Comparison of ENCODE assay signal across 19 cellular contexts in genomic region chr14:98834119-98834518, GRCh38.
DNase-seq lines count a peak whose midpoint lies in the region; ATAC-seq, FAIRE-seq and TF ChIP-seq lines count a peak whose summit lies in the region.
"Had no signal": no experiment of that assay in that cellular context is flagged by ENCODE, and none has a peak within 500 bp of the region (broad histone marks: within the 10 kb centered on the region; RNA-seq: fewer than 3 reads in every experiment).

No MANE protein-coding gene starts in this region.

- in situ Hi-C loops in mammary epithelial cell (cut with MboI; ENCODE audit: low sequenced_read_pairs in 2 of 2) (no loop called here), IMR-90 (cut with MboI; ENCODE audit: low sequenced_read_pairs) (no loop called here)

- no peak for TF ChIP-seq CTCF in mammary epithelial cell (conservative IDR thresholded peaks at IDR 0.05 in 1 of 2, IDR thresholded peaks at IDR 0.05 in 1 of 2; ENCODE audit: extremely low read depth in 1 of 2, insufficient read depth in 1 of 2, low read depth in 1 of 2, low read length in 2 of 2)
- no peak for TF ChIP-seq CTCF in breast epithelium (IDR thresholded peaks at IDR 0.05)
- TF ChIP-seq CTCF in IMR-90 (conservative IDR thresholded peaks at IDR 0.05; ENCODE audit: low read depth, low read length) = no peak
- no peak for TF ChIP-seq CTCF in H1 (IDR thresholded peaks at IDR 0.05; ENCODE audit: control extremely low read depth in 1 of 3, insufficient read depth in 1 of 3, low read depth in 1 of 3, low read length in 3 of 3)
- TF ChIP-seq CTCF in type B pancreatic cell (conservative IDR thresholded peaks at IDR 0.05) = no peak
- no peak for TF ChIP-seq CTCF in sigmoid colon (IDR thresholded peaks at IDR 0.05)

- H4K8ac ChIP-seq in IMR-90 (ENCODE audit: low read depth in 2 of 2, low read length in 2 of 2) (no peak overlapping the region), H1 (ENCODE audit: extremely low read depth, insufficient read depth, low read length) (no peak overlapping the region)

- H3K36me3 Mint-ChIP-seq in type B pancreatic cell = no peaks in the 10 kb centered on the region

- POLR2A ChIA-PET in IMR-90 (lab: Charles Lee; ENCODE audit: unreplicated experiment) = no interaction called here
- POLR2A ChIA-PET in H1 (lab: Charles Lee; ENCODE audit: partially characterized antibody) = no interaction called here

- intact Hi-C loops in mammary epithelial cell (cut with micrococcal nuclease) = loop anchor here (5.0 kb wide), 1 partner anchor 68 kb away; no protein-coding TSS in a partner anchor
- intact Hi-C loops in breast epithelium (cut with DNase I; ENCODE audit: low total_unique reads) = no loop called here
- intact Hi-C loops in IMR-90 (cut with micrococcal nuclease) = no loop called here
- intact Hi-C loops in sigmoid colon (cut with DNase I) = no loop called here

- no peak overlapping the region for H2BK120ac ChIP-seq in IMR-90 (ENCODE audit: low read depth, low read length)
- H2BK120ac ChIP-seq in H1 (replicated peaks; ENCODE audit: low read depth, low read length) = no peak overlapping the region

- H3K4me1 ChIP-seq in mammary epithelial cell (ENCODE audit: insufficient read depth, low read length) = peaks cover 8% of the 10 kb centered on the region
- H3K4me1 ChIP-seq in breast epithelium = no peaks in the 10 kb centered on the region
- H3K4me1 ChIP-seq in IMR-90 (ENCODE audit: control insufficient read depth, insufficient read depth, low read length) = no peaks in the 10 kb centered on the region
- peaks cover 0 to 3% (median 0%) of the 10 kb centered on the region in 4 experiments; a peak in 1 of 7 replicates for H3K4me1 ChIP-seq in H1 (replicated peaks in 1 of 4; ENCODE audit: control insufficient read depth in 3 of 4, insufficient read depth in 4 of 4, low read length in 3 of 4)
- H3K4me1 ChIP-seq in sigmoid colon = no peaks in the 10 kb centered on the region
- H3K4me1 ChIP-seq: BLaER1 treated with 17β-estradiol and CSF1 and Interleukin-3, amounts not matched to agents 10 nM and 100 nM; Caco-2; HAP-1 had no signal

- DNase-seq in mammary epithelial cell = peak; percentile 45
- no peak for DNase-seq in breast epithelium (ENCODE audit: low spot score in 2 of 2)
- no peak for DNase-seq in IMR-90
- DNase-seq in H1 (ENCODE audit: low read depth in 1 of 2, low spot score in 2 of 2) = no peak
- no peak for DNase-seq in type B pancreatic cell (ENCODE audit: extremely low spot score, unreplicated experiment)
- DNase-seq in medulla oblongata (ENCODE audit: extremely low spot score) = no peak
- DNase-seq in sigmoid colon = no peak
- DNase-seq in activated T-cell treated with anti-CD3 and anti-CD28 coated beads, Interleukin-2, amount 50 U/mL, for 1 hour = no peak
- DNase-seq: Caco-2; CD8-positive, alpha-beta memory T cell had no signal

- H3K9me3 Mint-ChIP-seq in type B pancreatic cell = peaks cover 7% of the 10 kb centered on the region
- H3K9me3 Mint-ChIP-seq: CD8-positive, alpha-beta memory T cell had no signal

- H2AK5ac ChIP-seq in IMR-90 (ENCODE audit: low read depth, low read length) = no peak overlapping the region
- H2AK5ac ChIP-seq in H1 (ENCODE audit: low read depth, low read length) = no peak overlapping the region

- H3K79me1 ChIP-seq in IMR-90 (ENCODE audit: low read depth in 1 of 2, low read length in 2 of 2) (no peaks in the 10 kb centered on the region), H1 (ENCODE audit: low read depth, low read length) (no peaks in the 10 kb centered on the region)

- dilution Hi-C loops in mammary epithelial cell (cut with HindIII; ENCODE audit: low sequenced_read_pairs) (no loop called here), IMR-90 (cut with HindIII; ENCODE audit: low sequenced_read_pairs, unreplicated experiment) (no loop called here)

- H2AK9ac ChIP-seq in IMR-90 (replicated peaks; ENCODE audit: low read depth, low read length, poor library complexity) = no peak overlapping the region

- peak overlapping the region; percentile 55 for H3K27ac Mint-ChIP-seq in type B pancreatic cell
- H3K27ac Mint-ChIP-seq: B cell had no signal

- no peaks in the 10 kb centered on the region for H3K4me1 Mint-ChIP-seq in type B pancreatic cell (ENCODE audit: unreplicated experiment)
- H3K4me1 Mint-ChIP-seq: B cell; CD8-positive, alpha-beta memory T cell had no signal

- TF ChIP-seq POLR2A in breast epithelium (IDR thresholded peaks at IDR 0.05) = no peak
- TF ChIP-seq POLR2A in IMR-90 (IDR thresholded peaks at IDR 0.05; ENCODE audit: low read depth, low read length) = no peak
- TF ChIP-seq POLR2A in H1 (IDR thresholded peaks at IDR 0.05; ENCODE audit: control extremely low read depth in 1 of 2, low read depth in 2 of 2, low read length in 2 of 2) = no peak
- TF ChIP-seq POLR2A in sigmoid colon (IDR thresholded peaks at IDR 0.05) = no peak

- H3K14ac ChIP-seq in IMR-90 (replicated peaks; ENCODE audit: low read depth, low read length) (no peak overlapping the region), H1 (ENCODE audit: insufficient read length) (no peak overlapping the region)

- H3K27ac ChIP-seq in mammary epithelial cell (ENCODE audit: insufficient read depth, low read depth, low read length) = no peak overlapping the region
- H3K27ac ChIP-seq in breast epithelium = no peak overlapping the region
- no peak overlapping the region for H3K27ac ChIP-seq in IMR-90 (ENCODE audit: insufficient read depth, low read length)
- no peak overlapping the region for H3K27ac ChIP-seq in H1 (ENCODE audit: low read depth, low read length)
- H3K27ac ChIP-seq in sigmoid colon = no peak overlapping the region
- H3K27ac ChIP-seq: 22Rv1; BLaER1 treated with 17β-estradiol and CSF1 and Interleukin-3, amounts not matched to agents 10 nM and 100 nM had no signal

- no peak for FAIRE-seq in H1 (lab: Jason Lieb, UNC)
- FAIRE-seq: D721Med, G401.6, GM12891, GM19239, K562 had no signal

- H3K36me3 ChIP-seq in mammary epithelial cell (ENCODE audit: insufficient read depth, low read length) (no peaks in the 10 kb centered on the region), breast epithelium (no peaks in the 10 kb centered on the region), IMR-90 (ENCODE audit: control insufficient read depth, insufficient read depth, low read length) (no peaks in the 10 kb centered on the region), H1 (ENCODE audit: control insufficient read depth in 2 of 4, insufficient read depth in 4 of 4, low read length in 3 of 4) (no peaks in the 10 kb centered on the region), sigmoid colon (no peaks in the 10 kb centered on the region)
- H3K36me3 ChIP-seq: BLaER1 treated with 17β-estradiol and CSF1 and Interleukin-3, amounts not matched to agents 10 nM and 100 nM; HAP-1 had no signal

- BruUV-seq in mammary epithelial cell (replicated peaks; lab: Mats Ljungman, UMichigan) (no TSS peak), IMR-90 (replicated peaks; lab: Mats Ljungman, UMichigan) (no TSS peak)

- peaks cover 12% of the 10 kb centered on the region for H3K23me2 ChIP-seq in H1 (ENCODE audit: low read depth, low read length)

- no peak overlapping the region for H4K5ac ChIP-seq in IMR-90 (ENCODE audit: low read depth, low read length)
- no peak overlapping the region for H4K5ac ChIP-seq in H1 (ENCODE audit: insufficient read length, low read depth, low read length)

- H3K9me3 ChIP-seq in mammary epithelial cell (replicated peaks; ENCODE audit: insufficient read depth, low read length) = no peaks in the 10 kb centered on the region
- H3K9me3 ChIP-seq in breast epithelium = no peaks in the 10 kb centered on the region
- peaks cover 51% of the 10 kb centered on the region for H3K9me3 ChIP-seq in IMR-90 (ENCODE audit: control insufficient read depth, insufficient read depth, low read length)
- peaks cover 2 to 9% of the 10 kb centered on the region in 2 experiments for H3K9me3 ChIP-seq in H1 (ENCODE audit: insufficient read depth in 2 of 2, low read depth in 1 of 2, low read length in 1 of 2)
- H3K9me3 ChIP-seq in sigmoid colon = peaks cover 0 to 3% (median 1%) of the 10 kb centered on the region in 4 donors
- H3K9me3 ChIP-seq: Caco-2, HAP-1 had no signal

- CTCF ChIA-PET in mammary epithelial cell (lab: Charles Lee; ENCODE audit: low non-redundant PET) = interaction anchor here (0.7 kb wide), 1 partner anchor 11 kb away, joined by 3 read pairs; no protein-coding TSS in a partner anchor
- CTCF ChIA-PET in IMR-90 (lab: Yijun Ruan, JAX) = no interaction called here
- CTCF ChIA-PET in H1 (lab: Charles Lee; ENCODE audit: partially characterized antibody) = no interaction called here

- H3K4me3 ChIP-seq in mammary epithelial cell (replicated peaks in 1 of 3; ENCODE audit: insufficient read depth in 1 of 3, low read depth in 2 of 3, low read length in 3 of 3) (no peak overlapping the region), breast epithelium (no peak overlapping the region), IMR-90 (ENCODE audit: insufficient read depth, low read depth, low read length) (no peak overlapping the region), H1 (ENCODE audit: extremely low read depth in 1 of 4, insufficient read depth in 2 of 4, low read depth in 3 of 4, low read length in 4 of 4) (no peak overlapping the region), sigmoid colon (no peak overlapping the region)
- H3K4me3 ChIP-seq: BLaER1 treated with 17β-estradiol and CSF1 and Interleukin-3, amounts not matched to agents 10 nM and 100 nM; HAP-1; K562 had no signal

- H3K79me2 ChIP-seq in mammary epithelial cell (ENCODE audit: insufficient read depth, low read length) (no peaks in the 10 kb centered on the region), H1 (ENCODE audit: control insufficient read depth in 1 of 2, insufficient read depth in 2 of 2, low read length in 2 of 2) (no peaks in the 10 kb centered on the region)

- no peaks in the 10 kb centered on the region for H3K9me1 ChIP-seq in IMR-90 (ENCODE audit: insufficient read depth, low read length)

- no peak for TF ChIP-seq RAD21 in IMR-90 (IDR thresholded peaks at IDR 0.05; ENCODE audit: low read length)
- no peak for TF ChIP-seq RAD21 in H1 (IDR thresholded peaks at IDR 0.05 in 1 of 2, conservative IDR thresholded peaks at IDR 0.05 in 1 of 2; ENCODE audit: low read depth in 2 of 2, low read length in 2 of 2)

- H2BK15ac ChIP-seq in IMR-90 (ENCODE audit: low read depth, low read length) (no peak overlapping the region), H1 (ENCODE audit: low read length) (no peak overlapping the region)

- TF ChIP-seq EP300 in H1 (IDR thresholded peaks at IDR 0.05; ENCODE audit: borderline replicate concordance in 1 of 2, low read depth in 2 of 2, low read length in 2 of 2) = no peak
- TF ChIP-seq EP300 in sigmoid colon (IDR thresholded peaks at IDR 0.05) = no peak

- H2BK5ac ChIP-seq in IMR-90 (ENCODE audit: low read depth, low read length, poor library complexity, severe bottlenecking) (no peak overlapping the region), H1 (ENCODE audit: low read depth, low read length) (no peak overlapping the region)

- H3K4me2 ChIP-seq in mammary epithelial cell (ENCODE audit: insufficient read depth, low read depth, low read length) (no peak overlapping the region), IMR-90 (ENCODE audit: low read depth, low read length) (no peak overlapping the region), H1 (ENCODE audit: insufficient read depth in 1 of 2, low read depth in 2 of 2, low read length in 2 of 2) (no peak overlapping the region)
- H3K4me2 ChIP-seq: BLaER1 treated with 17β-estradiol and CSF1 and Interleukin-3, amounts not matched to agents 10 nM and 100 nM had no signal

- no peak overlapping the region for H3K9ac ChIP-seq in mammary epithelial cell (ENCODE audit: insufficient read depth, low read length)
- no peak overlapping the region for H3K9ac ChIP-seq in IMR-90 (ENCODE audit: low read depth, low read length)
- no peak overlapping the region for H3K9ac ChIP-seq in H1 (replicated peaks in 1 of 4; ENCODE audit: extremely low read depth in 1 of 4, low read depth in 3 of 4, low read length in 3 of 4)
- H3K9ac ChIP-seq: BLaER1 treated with 17β-estradiol and CSF1 and Interleukin-3, amounts not matched to agents 10 nM and 100 nM had no signal

- no peak overlapping the region for H3K4ac ChIP-seq in IMR-90 (ENCODE audit: low read depth, low read length)
- H3K4ac ChIP-seq in H1 (replicated peaks; ENCODE audit: insufficient read length, low read depth, low read length) = no peak overlapping the region

- H4K91ac ChIP-seq in IMR-90 (ENCODE audit: insufficient read depth, low read depth, low read length) = no peak overlapping the region
- no peak overlapping the region for H4K91ac ChIP-seq in H1 (replicated peaks; ENCODE audit: insufficient read length, low read length)

- no peaks in the 10 kb centered on the region for H3K27me3 ChIP-seq in mammary epithelial cell (ENCODE audit: insufficient read depth, low read length)
- H3K27me3 ChIP-seq in breast epithelium = no peaks in the 10 kb centered on the region
- no peaks in the 10 kb centered on the region for H3K27me3 ChIP-seq in IMR-90 (ENCODE audit: control insufficient read depth, insufficient read depth, low read length)
- H3K27me3 ChIP-seq in H1 (replicated peaks in 1 of 4; ENCODE audit: control insufficient read depth in 3 of 4, extremely low read depth in 1 of 4, insufficient read depth in 3 of 4, low read length in 3 of 4) = no peaks in the 10 kb centered on the region
- no peaks in the 10 kb centered on the region for H3K27me3 ChIP-seq in sigmoid colon
- H3K27me3 ChIP-seq: BLaER1 treated with 17β-estradiol and CSF1 and Interleukin-3, amounts not matched to agents 10 nM and 100 nM had no signal

- H3K18ac ChIP-seq in IMR-90 (ENCODE audit: low read depth, low read length) (no peak overlapping the region), H1 (ENCODE audit: extremely low read depth, low read length) (no peak overlapping the region)

- no peaks in the 10 kb centered on the region for H4K20me1 ChIP-seq in mammary epithelial cell (ENCODE audit: insufficient read depth, low read length)
- H4K20me1 ChIP-seq in IMR-90 (ENCODE audit: insufficient read depth, low read length) = no peaks in the 10 kb centered on the region
- peaks cover 0 to 8% of the 10 kb centered on the region in 2 experiments for H4K20me1 ChIP-seq in H1 (replicated peaks in 1 of 2; ENCODE audit: control insufficient read depth in 1 of 2, insufficient read depth in 2 of 2, low read length in 2 of 2)
- H4K20me1 ChIP-seq: BLaER1 treated with 17β-estradiol and CSF1 and Interleukin-3, amounts not matched to agents 10 nM and 100 nM had no signal

- no peak for ATAC-seq in IMR-90 (ENCODE audit: low read depth)
- ATAC-seq: K562 had no signal

- no peak overlapping the region for H2BK20ac ChIP-seq in IMR-90 (ENCODE audit: low read depth, low read length)
- H2BK20ac ChIP-seq in H1 (ENCODE audit: low read length) = no peak overlapping the region

- WGBS in mammary epithelial cell (ENCODE audit: low coverage, missing lambda C conversion rate) = 60% methylated on average over 2 of the region's 2 CpGs
- WGBS in IMR-90 (ENCODE audit: extremely low coverage in 2 of 2, insufficient read length in 1 of 2), 2 experiments = no CpG with 5 or more reads among the region's 2 CpGs
- 96% methylated on average over 2 of the region's 2 CpGs; no CpG with 5 or more reads in 1 of the 2 experiments for WGBS in H1 (ENCODE audit: extremely low coverage in 1 of 2, insufficient coverage in 1 of 2, insufficient read length in 1 of 2, insufficient replicate concordance in 2 of 2, low coverage in 1 of 2, low lambda C conversion rate in 2 of 2, missing lambda C conversion rate in 1 of 2), 2 experiments
- 81 to 84% methylated on average over 2 of the region's 2 CpGs for WGBS in sigmoid colon, 2 donors

- no peak overlapping the region for H2AFZ ChIP-seq in mammary epithelial cell (ENCODE audit: low read depth, low read length)
- no peak overlapping the region for H2AFZ ChIP-seq in IMR-90 (replicated peaks; ENCODE audit: low read length, poor library complexity)
- no peak overlapping the region for H2AFZ ChIP-seq in H1 (ENCODE audit: low read length)

- H3K4me3 Mint-ChIP-seq in type B pancreatic cell = no peak overlapping the region
- H3K4me3 Mint-ChIP-seq: B cell; CD8-positive, alpha-beta memory T cell had no signal

- no peak overlapping the region for H2BK12ac ChIP-seq in H1 (ENCODE audit: low read depth, low read length)

- H3K56ac ChIP-seq in IMR-90 (ENCODE audit: extremely low read depth, insufficient read depth, low read length) (no peak overlapping the region), H1 (replicated peaks; ENCODE audit: insufficient read length, low read depth, low read length) (no peak overlapping the region)

- H3K27me3 Mint-ChIP-seq in type B pancreatic cell = no peaks in the 10 kb centered on the region
- H3K27me3 Mint-ChIP-seq: B cell; CD8-positive, alpha-beta memory T cell had no signal

- H3K23ac ChIP-seq in IMR-90 (ENCODE audit: low read depth, low read length) = no peak overlapping the region
- H3K23ac ChIP-seq in H1 (ENCODE audit: insufficient read length) = no peak overlapping the region
